Comparison of ENCODE assay signal across 17 cellular contexts in the genomic region with DNA sequence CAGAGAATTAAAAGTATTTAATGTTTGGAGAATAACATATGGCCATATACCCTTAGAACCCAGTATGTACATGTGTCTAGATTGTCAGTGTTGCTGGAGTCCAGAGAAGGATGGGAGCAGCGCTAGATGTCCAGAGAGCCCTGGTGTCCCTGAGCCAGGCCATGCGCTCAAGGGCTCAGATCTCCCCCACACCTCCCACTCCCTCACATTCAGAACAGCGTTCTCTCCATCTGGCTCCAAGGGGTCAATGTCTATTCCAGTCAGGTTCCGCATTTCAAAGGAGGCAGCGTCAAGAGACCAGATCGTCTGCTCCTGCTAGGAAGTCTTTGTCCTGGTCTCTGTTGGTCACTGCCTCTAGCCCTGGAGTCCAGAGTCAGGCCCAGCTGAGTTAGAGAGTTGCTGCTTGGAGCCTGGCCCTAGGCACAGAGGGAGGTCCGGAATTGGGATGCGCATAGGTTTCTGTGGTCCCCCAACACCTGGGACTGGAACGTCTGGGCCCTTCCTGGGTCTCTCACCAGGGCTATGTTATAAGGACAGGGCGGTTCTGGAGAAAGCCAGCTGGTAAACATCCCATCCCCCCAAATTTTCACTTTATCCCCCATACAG. TPM values are rescaled to one million over a fixed set of nuclear protein-coding genes. Genes with fewer than 3 reads are reported as not detected.
DNase-seq lines count a peak whose midpoint lies in the region; ATAC-seq and TF ChIP-seq lines count a peak whose summit lies in the region.
"Had no signal": no experiment of that assay in that cellular context is flagged by ENCODE, and none has a peak within 500 bp of the region (broad histone marks: within the 10 kb centered on the region; RNA-seq: fewer than 3 reads in every experiment).

No MANE protein-coding gene starts in this region.

- no peak overlapping the region for H2BK20ac ChIP-seq in H9 (ENCODE audit: low read depth, low read length, poor library complexity, severe bottlenecking)

- no peak for TF ChIP-seq EP300 in SK-N-SH (IDR thresholded peaks at IDR 0.05; ENCODE audit: borderline replicate concordance in 1 of 2, low read depth in 1 of 2, low read length in 1 of 2)

- peak overlapping the region; percentile 8; the same call in 1 of the 2 replicates for H3K14ac ChIP-seq in H9 (ENCODE audit: insufficient read depth, low read length)

- H3K4me3 Mint-ChIP-seq in H9, result peak overlapping the region in 1 of 2 experiments; percentile 8; a peak in 1 of 5 replicates
- no peak overlapping the region for H3K4me3 Mint-ChIP-seq in type B pancreatic cell
- H3K4me3 Mint-ChIP-seq: activated naive CD8-positive, alpha-beta T cell; CD4-positive, CD25-positive, alpha-beta regulatory T cell; dendritic cell treated with granulocyte-macrophage colony-stimulating factor and Interleukin-4, amounts not matched to agents 40 ng/mL and 50 ng/mL, for 4 days; memory B cell had no signal

- H3K27ac ChIP-seq in H9 (ENCODE audit: insufficient read length, low read depth, low read length), result no peak overlapping the region
- H3K27ac ChIP-seq in RWPE2 (ENCODE audit: poor library complexity, severe bottlenecking), result peak overlapping the region; percentile 17
- H3K27ac ChIP-seq in SK-N-SH (ENCODE audit: low read depth in 2 of 2, low read length in 1 of 2), result no peak overlapping the region

- no peaks in the 10 kb centered on the region for H3K9me3 ChIP-seq in H9 (ENCODE audit: control insufficient read depth, low read depth, low read length)
- peaks cover 7% of the 10 kb centered on the region for H3K9me3 ChIP-seq in RWPE2 (ENCODE audit: severe bottlenecking)
- 0 out of 2 replicates have a peak, but pooled peaks cover 5% of the 10 kb centered on the region for H3K9me3 ChIP-seq in SK-N-SH

- H3K4me1 ChIP-seq in H9 (ENCODE audit: insufficient read depth, low read length), result peaks cover 12% of the 10 kb centered on the region; the same call in 1 of the 2 replicates
- peaks cover 11% of the 10 kb centered on the region for H3K4me1 ChIP-seq in RWPE2 (ENCODE audit: insufficient read depth, poor library complexity, severe bottlenecking)
- H3K4me1 ChIP-seq in SK-N-SH (ENCODE audit: control insufficient read depth in 1 of 2, insufficient read depth in 2 of 2, low read depth in 1 of 2, low read length in 1 of 2), result peaks cover 0 to 2% of the 10 kb centered on the region in 2 experiments; a peak in 1 of 4 replicates

- H3K36me3 Mint-ChIP-seq in H9 (ENCODE audit: insufficient read depth in 1 of 3, low read depth in 3 of 3) (peaks cover 0 to 5% (median 0%) of the 10 kb centered on the region in 3 experiments; a peak in 1 of 7 replicates), type B pancreatic cell (peaks cover 3% of the 10 kb centered on the region)
- H3K36me3 Mint-ChIP-seq: CD4-positive, CD25-positive, alpha-beta regulatory T cell had no signal

- H3K4me2 ChIP-seq in H9 (ENCODE audit: insufficient read depth, insufficient read length, low read length) (no peak overlapping the region), SK-N-SH (no peak overlapping the region)
- H3K4me2 ChIP-seq: smooth muscle cell had no signal

- no peak overlapping the region for H3K18ac ChIP-seq in H9 (ENCODE audit: insufficient read length, low read depth, low read length)

- no peaks in the 10 kb centered on the region for H3F3A ChIP-seq in SK-N-SH (replicated peaks; ENCODE audit: insufficient read depth)

- no peak overlapping the region for H2AK5ac ChIP-seq in H9 (ENCODE audit: insufficient read length, low read length)

- no peak overlapping the region for H2BK120ac ChIP-seq in H9 (ENCODE audit: low read depth, low read length, poor library complexity, severe bottlenecking)

- no peak overlapping the region for H4K91ac ChIP-seq in H9 (ENCODE audit: insufficient read length, low read depth, low read length)

- H3K36me3 ChIP-seq in RWPE2 (ENCODE audit: low read depth) (no peaks in the 10 kb centered on the region), SK-N-SH (replicated peaks in 1 of 2; ENCODE audit: control insufficient read depth in 1 of 2, insufficient read depth in 2 of 2, low read length in 1 of 2) (no peaks in the 10 kb centered on the region)

- CTCF ChIA-PET in SK-N-SH (lab: Yijun Ruan, JAX), result interaction anchor here (1.2 to 1.4 kb wide), 2 partner anchors 21 to 32 kb away, joined by 3 to 5 read pairs; no protein-coding TSS in a partner anchor

- H2BK15ac ChIP-seq in H9 (ENCODE audit: low read depth, low read length), result no peak overlapping the region

- H3K23ac ChIP-seq in H9 (ENCODE audit: insufficient read length, low read depth, low read length), result no peak overlapping the region

- H3K23me2 ChIP-seq in H9 (ENCODE audit: insufficient read length, low read depth, low read length, poor library complexity, severe bottlenecking), result no peaks in the 10 kb centered on the region

- no peak overlapping the region for H3T11ph ChIP-seq in H9 (ENCODE audit: low read length)

- WGBS in H9 (ENCODE audit: extremely low coverage, insufficient read length, low lambda C conversion rate), result no CpG with 5 or more reads among the region's 10 CpGs
- WGBS in SK-N-SH (ENCODE audit: low lambda C conversion rate), result 83% methylated on average over 10 of the region's 10 CpGs

- H4K20me1 ChIP-seq in H9 (ENCODE audit: control insufficient read depth, insufficient read depth, insufficient read length), result no peaks in the 10 kb centered on the region
- no peaks in the 10 kb centered on the region for H4K20me1 ChIP-seq in SK-N-SH (ENCODE audit: insufficient read depth)

- H3K4me3 ChIP-seq in RWPE2 (ENCODE audit: severe bottlenecking) (no peak overlapping the region), SK-N-SH (ENCODE audit: low read depth in 2 of 2, low read length in 1 of 2) (no peak overlapping the region)
- H3K4me3 ChIP-seq: smooth muscle cell had no signal

- TF ChIP-seq RAD21 in SK-N-SH (IDR thresholded peaks at IDR 0.05; ENCODE audit: low read length), result no peak

- H4K5ac ChIP-seq in H9 (ENCODE audit: insufficient read length, low read depth, low read length), result no peak overlapping the region

- no peak overlapping the region for H3K4ac ChIP-seq in H9 (ENCODE audit: low read depth, low read length)

- no peaks in the 10 kb centered on the region for H3K79me2 ChIP-seq in H9 (ENCODE audit: insufficient read depth, low read length)
- H3K79me2 ChIP-seq in SK-N-SH (ENCODE audit: insufficient read depth), result no peaks in the 10 kb centered on the region

- no peak overlapping the region for H3K9ac ChIP-seq in H9 (ENCODE audit: extremely low read depth, insufficient read length, low read length)
- no peak overlapping the region for H3K9ac ChIP-seq in SK-N-SH

- peaks cover 96% of the 10 kb centered on the region for H3K27me3 Mint-ChIP-seq in H9 (ENCODE audit: low read depth)
- H3K27me3 Mint-ChIP-seq in type B pancreatic cell, result peaks cover 19% of the 10 kb centered on the region

- H4K8ac ChIP-seq in H9 (replicated peaks; ENCODE audit: insufficient read length, low read depth, low read length), result no peak overlapping the region

- H3K27ac Mint-ChIP-seq in H9, result no peak overlapping the region
- H3K27ac Mint-ChIP-seq in type B pancreatic cell, result peak overlapping the region; percentile 17
- H3K27ac Mint-ChIP-seq: activated naive CD8-positive, alpha-beta T cell; memory B cell had no signal

- H2BK5ac ChIP-seq in H9 (ENCODE audit: insufficient read length, low read length), result no peak overlapping the region

- no peak overlapping the region for H2BK12ac ChIP-seq in H9 (ENCODE audit: insufficient read length, low read depth, low read length)

- H3K79me1 ChIP-seq in H9 (ENCODE audit: insufficient read depth, low read depth, low read length, poor library complexity, severe bottlenecking), result no peaks in the 10 kb centered on the region

- H2AFZ ChIP-seq in H9 (ENCODE audit: low read length), result no peak overlapping the region
- no peak overlapping the region for H2AFZ ChIP-seq in SK-N-SH (ENCODE audit: low read depth)

- TF ChIP-seq CTCF in H9 (conservative IDR thresholded peaks at IDR 0.05) (no peak), RWPE2 (IDR thresholded peaks at IDR 0.05; ENCODE audit: poor library complexity, severe bottlenecking) (no peak), type B pancreatic cell (conservative IDR thresholded peaks at IDR 0.05) (no peak), SK-N-SH (IDR thresholded peaks at IDR 0.05) (no peak)

- no peak overlapping the region for H3K56ac ChIP-seq in H9 (ENCODE audit: insufficient read length, low read depth, low read length)

- H3K27me3 ChIP-seq in H9 (ENCODE audit: insufficient read depth, low read length), result peaks cover 8% of the 10 kb centered on the region; the same call in 1 of the 2 replicates
- H3K27me3 ChIP-seq in RWPE2 (ENCODE audit: insufficient read depth, poor library complexity, severe bottlenecking), result peaks cover 2% of the 10 kb centered on the region
- peaks cover 30% of the 10 kb centered on the region for H3K27me3 ChIP-seq in SK-N-SH (ENCODE audit: insufficient read depth)

- H3K9me3 Mint-ChIP-seq in H9 (peaks cover 0 to 15% of the 10 kb centered on the region in 2 experiments; a peak in 4 of 5 replicates), type B pancreatic cell (peaks cover 9% of the 10 kb centered on the region)

- H3K4me1 Mint-ChIP-seq in H9 (peaks cover 22 to 25% of the 10 kb centered on the region in 2 experiments), type B pancreatic cell (ENCODE audit: unreplicated experiment) (peaks cover 17% of the 10 kb centered on the region)

- ATAC-seq in RWPE2 (ENCODE audit: low read depth) (0 out of 3 replicates have a peak, but pooled peaks have one; percentile 12), GM21786 (IDR thresholded peaks at IDR 0.05; ENCODE audit: unreplicated experiment) (no peak)
- ATAC-seq: SK-N-SH treated with all-trans-retinoic acid at 6 μM for 48 hours had no signal

- no peaks in the 10 kb centered on the region for H3K9me2 ChIP-seq in SK-N-SH

- DNase-seq in H9 (peak; percentile 67), RWPE2 (ENCODE audit: low spot score) (no peak), left kidney (ENCODE audit: low read depth, low spot score) (peak; percentile 48), type B pancreatic cell (ENCODE audit: extremely low spot score, unreplicated experiment) (no peak), mesenteric fat pad (ENCODE audit: low spot score) (no peak), SK-N-SH (no peak)
- DNase-seq: CD4-positive, CD25-positive, alpha-beta regulatory T cell; central memory CD4-positive, alpha-beta T cell; NCI-H524; occipital lobe had no signal

- POLR2A ChIA-PET in SK-N-SH (lab: Yijun Ruan, JAX), result no interaction called here

TF ChIP-seq in SK-N-SH, 30 proteins besides CTCF, POLR2A, EP300 and RAD21 (continues in another document):
- TF ChIP-seq MXI1 (IDR thresholded peaks at IDR 0.05; ENCODE audit: low read depth, low read length) (no peak), RFX5 (IDR thresholded peaks at IDR 0.05; ENCODE audit: low read length) (no peak)

RNA-seq across cellular contexts. Expression of gene WDR86, which starts 6.4 kb away (rescaled TPM):
- 8.1 and 9.4 TPM in 2 replicates for total RNA-seq in H9 (2021)
- 13.0 and 83.0 TPM in 2 replicates for total RNA-seq in type B pancreatic cell (ENCODE audit: low replicate concordance)
- total RNA-seq in mesenteric fat pad, result 19.4 TPM
- 1.0 and 2.5 TPM in 2 replicates for polyA plus RNA-seq in SK-N-SH (2012; rRNA removed)
- polyA plus RNA-seq in SK-N-SH (2012; cell fraction: cytosol; rRNA removed), result 0.45 and 0.84 TPM in 2 replicates
- polyA plus RNA-seq in SK-N-SH (2012; cell fraction: nucleus; rRNA removed), result 9.5 and 16.8 TPM in 2 replicates
- total RNA-seq: MCF 10A had no signal

RNA-seq across cellular contexts. Expression of gene CRYGN, which starts 23.7 kb away (rescaled TPM):
- 0.79 and 1.8 TPM in 2 replicates for total RNA-seq in H9 (2021)
- 0.67 and 1.3 TPM in 2 replicates for total RNA-seq in type B pancreatic cell (ENCODE audit: low replicate concordance)
- 1.5 TPM for total RNA-seq in mesenteric fat pad
- not detected in 2 replicates for polyA plus RNA-seq in SK-N-SH (2012; rRNA removed)
- polyA plus RNA-seq in SK-N-SH (2012; cell fraction: cytosol; rRNA removed), result 0.03 TPM in 1 of 2 replicates, not detected in the other
- 0.06 TPM in 1 of 2 replicates, not detected in the other for polyA plus RNA-seq in SK-N-SH (2012; cell fraction: nucleus; rRNA removed)
- total RNA-seq: MCF 10A, occipital lobe, smooth muscle cell had no signal

Comparison
In these comparisons a context has a peak if more than half of its experiments do, and no peak if none do; other contexts are left out.
1. DNase-seq: peak in H9 (single experiment) and left kidney (single experiment); none in RWPE2 (single experiment), type B pancreatic cell (single experiment), mesenteric fat pad (single experiment) and SK-N-SH (single experiment).